In the genomic region with DNA sequence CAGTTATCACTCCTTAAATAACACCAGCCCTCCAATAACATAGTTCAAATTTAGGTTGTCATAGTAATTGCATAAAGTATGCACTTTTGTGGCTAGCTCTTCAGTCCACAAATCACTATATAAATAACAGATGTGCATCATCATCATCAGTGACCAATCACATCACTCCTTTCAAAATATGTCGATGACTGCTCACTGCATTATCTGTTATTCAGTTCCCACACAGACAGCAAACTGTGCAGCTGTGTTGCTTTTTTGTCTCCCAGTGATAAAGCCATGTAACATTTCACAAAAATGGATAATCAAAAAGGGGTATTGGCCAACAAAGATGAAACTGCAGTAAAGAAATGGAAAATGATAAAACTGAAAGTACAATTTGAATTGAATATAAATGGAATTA, we compare ENCODE assay signal across 14 cellular contexts.
DNase-seq lines count a peak whose midpoint lies in the region; ATAC-seq and TF ChIP-seq lines count a peak whose summit lies in the region.
"Had no signal": no experiment of that assay in that cellular context is flagged by ENCODE, and none has a peak within 500 bp of the region (broad histone marks: within the 10 kb centered on the region; RNA-seq: fewer than 3 reads in every experiment).

No MANE protein-coding gene starts in this region.

- CTCF ChIA-PET in CD8-positive, alpha-beta memory T cell (lab: Charles Lee): no interaction called here

- peak overlapping the region; percentile 82 for H3K27ac ChIP-seq in SJSA1
- peak overlapping the region; percentile 98 for H3K27ac ChIP-seq in fibroblast of lung (ENCODE audit: insufficient read depth, low read length)
- H3K27ac ChIP-seq in CD8-positive, alpha-beta memory T cell (ENCODE audit: low read depth, low read length): no peak overlapping the region
- H3K27ac ChIP-seq: neural progenitor cell, thoracic aorta had no signal

- H3K27me3 ChIP-seq in SJSA1 (replicated peaks) (no peaks in the 10 kb centered on the region), fibroblast of lung (ENCODE audit: control insufficient read depth, insufficient read depth, low read length) (no peaks in the 10 kb centered on the region)
- no peaks in the 10 kb centered on the region for H3K27me3 ChIP-seq in CD8-positive, alpha-beta memory T cell (ENCODE audit: insufficient read depth, low read length, poor library complexity, severe bottlenecking)
- H3K27me3 ChIP-seq: neural progenitor cell had no signal

- no peaks in the 10 kb centered on the region for H3K9me3 Mint-ChIP-seq in stimulated activated effector memory CD8-positive, alpha-beta T cell treated with anti-CD3 and anti-CD28 coated beads, Interleukin-12 subunit alpha, Interleukin-12 subunit beta, amount 100 ng/mL, for 72 hours
- H3K9me3 Mint-ChIP-seq in CD8-positive, alpha-beta memory T cell: peaks cover 0 to 3% (median 0%) of the 10 kb centered on the region in 5 donors

- peak overlapping the region; percentile 58 for H3K9ac ChIP-seq in fibroblast of lung (ENCODE audit: insufficient read depth, low read length)
- H3K9ac ChIP-seq: neural progenitor cell had no signal

- peak; percentile 84 for DNase-seq in GM04504 (ENCODE audit: low read depth)
- DNase-seq in SJSA1 (ENCODE audit: low read depth in 1 of 2, low spot score in 2 of 2): peak in 1 of 2 experiments; percentile 80
- DNase-seq in fibroblast of lung (ENCODE audit: low read depth in 2 of 2): peak; percentile 96 to 98
- DNase-seq in stimulated activated effector memory CD8-positive, alpha-beta T cell treated with anti-CD3 and anti-CD28 coated beads, Interleukin-12 subunit alpha, Interleukin-12 subunit beta, amount 100 ng/mL, for 72 hours (ENCODE audit: low spot score in 2 of 2): no peak
- DNase-seq in CD8-positive, alpha-beta memory T cell: no peak
- DNase-seq: effector memory CD4-positive, alpha-beta T cell; H7; NCI-H1048; NCI-H510A treated with DMSO at 0.1 percent for 48 hours had no signal

- H3K27ac Mint-ChIP-seq in stimulated activated effector memory CD8-positive, alpha-beta T cell treated with anti-CD3 and anti-CD28 coated beads, Interleukin-12 subunit alpha, Interleukin-12 subunit beta, amount 100 ng/mL, for 72 hours: peak overlapping the region; percentile 23
- H3K27ac Mint-ChIP-seq in CD8-positive, alpha-beta memory T cell: peak overlapping the region in 1 of 8 donors; percentile 58
- H3K27ac Mint-ChIP-seq: neural progenitor cell had no signal

- H3K4me3 ChIP-seq in SJSA1 (no peak overlapping the region), fibroblast of lung (replicated peaks in 1 of 4; ENCODE audit: control extremely low read depth in 1 of 4, insufficient read depth in 1 of 4, low read depth in 3 of 4, low read length in 4 of 4) (peak overlapping the region in 2 of 4 experiments; percentile 27 to 33)
- H3K4me3 ChIP-seq in CD8-positive, alpha-beta memory T cell (ENCODE audit: low read length): no peak overlapping the region
- H3K4me3 ChIP-seq: neural progenitor cell, skin epidermis, thoracic aorta had no signal

- H4K20me1 ChIP-seq in fibroblast of lung (ENCODE audit: control insufficient read depth, extremely low read depth, insufficient read depth, low read length): no peaks in the 10 kb centered on the region

- H3K27me3 Mint-ChIP-seq in CD8-positive, alpha-beta memory T cell: no peaks in the 10 kb centered on the region

- ATAC-seq in stimulated activated effector memory CD8-positive, alpha-beta T cell treated with anti-CD3 and anti-CD28 coated beads, Interleukin-12 subunit alpha, Interleukin-12 subunit beta, amount 100 ng/mL, for 72 hours: peak; percentile 31
- ATAC-seq in GM18868 (IDR thresholded peaks at IDR 0.05; ENCODE audit: unreplicated experiment) (no peak), HG03439 (IDR thresholded peaks at IDR 0.05; ENCODE audit: unreplicated experiment) (no peak)

- H2AFZ ChIP-seq in fibroblast of lung (ENCODE audit: low read length): no peak overlapping the region
- H2AFZ ChIP-seq: neural progenitor cell had no signal

- H3K4me1 ChIP-seq in SJSA1 (replicated peaks) (peaks cover 39% of the 10 kb centered on the region), fibroblast of lung (ENCODE audit: control insufficient read depth, extremely low read depth, insufficient read depth, low read length) (peaks cover 27% of the 10 kb centered on the region)
- H3K4me1 ChIP-seq in CD8-positive, alpha-beta memory T cell (ENCODE audit: insufficient read depth, low read length): no peaks in the 10 kb centered on the region

- POLR2A ChIA-PET in CD8-positive, alpha-beta memory T cell (lab: Charles Lee): no interaction called here

- H3K4me3 Mint-ChIP-seq in stimulated activated effector memory CD8-positive, alpha-beta T cell treated with anti-CD3 and anti-CD28 coated beads, Interleukin-12 subunit alpha, Interleukin-12 subunit beta, amount 100 ng/mL, for 72 hours: no peak overlapping the region
- H3K4me3 Mint-ChIP-seq in CD8-positive, alpha-beta memory T cell: no peak overlapping the region
- H3K4me3 Mint-ChIP-seq: neural progenitor cell had no signal

- H3K4me1 Mint-ChIP-seq in stimulated activated effector memory CD8-positive, alpha-beta T cell treated with anti-CD3 and anti-CD28 coated beads, Interleukin-12 subunit alpha, Interleukin-12 subunit beta, amount 100 ng/mL, for 72 hours: no peaks in the 10 kb centered on the region
- peaks cover 0 to 4% (median 2%) of the 10 kb centered on the region in 3 donors for H3K4me1 Mint-ChIP-seq in CD8-positive, alpha-beta memory T cell

- H3K9me3 ChIP-seq in SJSA1 (replicated peaks) (no peaks in the 10 kb centered on the region), fibroblast of lung (ENCODE audit: control insufficient read depth, insufficient read depth, low read depth, low read length) (no peaks in the 10 kb centered on the region)
- no peaks in the 10 kb centered on the region for H3K9me3 ChIP-seq in CD8-positive, alpha-beta memory T cell (ENCODE audit: low read length)
- H3K9me3 ChIP-seq: thoracic aorta had no signal

- H3K79me2 ChIP-seq in fibroblast of lung (ENCODE audit: control insufficient read depth, insufficient read depth, low read length): no peaks in the 10 kb centered on the region

- H3K4me2 ChIP-seq in fibroblast of lung (ENCODE audit: extremely low read depth, insufficient read depth, low read length): peak overlapping the region; percentile 87
- H3K4me2 ChIP-seq: neural progenitor cell had no signal

- H3K36me3 ChIP-seq in SJSA1 (no peaks in the 10 kb centered on the region), fibroblast of lung (ENCODE audit: control insufficient read depth, insufficient read depth, low read length) (no peaks in the 10 kb centered on the region)
- H3K36me3 ChIP-seq in CD8-positive, alpha-beta memory T cell (ENCODE audit: insufficient read depth, low read length): peaks cover 5% of the 10 kb centered on the region
- H3K36me3 ChIP-seq: neural progenitor cell, thoracic aorta had no signal

- no peak for TF ChIP-seq CTCF in fibroblast of lung (conservative IDR thresholded peaks at IDR 0.05 in 1 of 2, IDR thresholded peaks at IDR 0.05 in 1 of 2; ENCODE audit: low read depth in 1 of 2, low read length in 2 of 2)

- H3K36me3 Mint-ChIP-seq in stimulated activated effector memory CD8-positive, alpha-beta T cell treated with anti-CD3 and anti-CD28 coated beads, Interleukin-12 subunit alpha, Interleukin-12 subunit beta, amount 100 ng/mL, for 72 hours: peaks cover 66% of the 10 kb centered on the region
- H3K36me3 Mint-ChIP-seq in CD8-positive, alpha-beta memory T cell: peaks cover 38 to 86% (median 40%) of the 10 kb centered on the region in 3 donors

Comparison
In these comparisons a context has a peak if more than half of its experiments do, and no peak if none do; other contexts are left out.
1. DNase-seq: peak in GM04504 (single experiment) and fibroblast of lung (2 of 2); none in stimulated activated effector memory CD8-positive, alpha-beta T cell treated with anti-CD3 and anti-CD28 coated beads, Interleukin-12 subunit alpha, Interleukin-12 subunit beta, amount 100 ng/mL, for 72 hours (0 of 2) and CD8-positive, alpha-beta memory T cell (0 of 5).